Comparison of ENCODE assay signal across 1 cellular context in the genomic region with DNA sequence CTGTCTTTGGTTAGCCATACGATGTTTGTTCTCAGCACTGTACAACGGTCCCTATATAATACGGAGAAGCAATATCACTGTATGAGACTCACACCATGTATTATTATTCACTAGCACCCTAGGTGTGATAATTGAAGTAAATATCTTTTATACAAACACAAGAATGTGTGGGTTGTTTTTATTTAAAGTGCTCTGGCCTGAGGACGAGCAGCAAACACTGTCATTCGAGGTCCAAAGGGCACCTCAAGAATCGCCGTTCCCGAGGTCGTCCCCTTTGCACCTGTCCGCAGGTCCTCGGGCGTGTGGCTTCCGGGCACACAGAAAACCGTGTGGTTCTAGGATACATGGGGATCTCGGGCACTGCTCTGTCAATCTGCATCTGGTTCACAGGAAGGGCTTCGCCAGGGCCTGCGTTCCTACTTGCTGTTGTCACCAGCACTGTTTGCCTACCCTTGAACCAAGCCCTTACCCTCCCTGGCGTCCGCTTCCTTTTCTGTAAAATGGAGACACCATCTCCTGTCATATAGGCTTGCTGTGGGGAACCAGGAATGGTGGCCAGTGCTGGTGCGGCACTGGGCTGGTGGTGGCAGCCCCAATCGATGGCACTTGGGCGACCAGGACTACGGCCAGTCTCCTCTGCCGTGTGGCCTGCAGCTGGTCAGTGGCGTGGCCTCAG.
TF ChIP-seq lines count a peak whose summit lies in the region.

No MANE protein-coding gene starts in this region.

TF ChIP-seq in HepG2, 621 proteins besides CTCF, POLR2A, EP300 and RAD21 (continued from another document and continues in another):
- TF ChIP-seq, protein P1, sequence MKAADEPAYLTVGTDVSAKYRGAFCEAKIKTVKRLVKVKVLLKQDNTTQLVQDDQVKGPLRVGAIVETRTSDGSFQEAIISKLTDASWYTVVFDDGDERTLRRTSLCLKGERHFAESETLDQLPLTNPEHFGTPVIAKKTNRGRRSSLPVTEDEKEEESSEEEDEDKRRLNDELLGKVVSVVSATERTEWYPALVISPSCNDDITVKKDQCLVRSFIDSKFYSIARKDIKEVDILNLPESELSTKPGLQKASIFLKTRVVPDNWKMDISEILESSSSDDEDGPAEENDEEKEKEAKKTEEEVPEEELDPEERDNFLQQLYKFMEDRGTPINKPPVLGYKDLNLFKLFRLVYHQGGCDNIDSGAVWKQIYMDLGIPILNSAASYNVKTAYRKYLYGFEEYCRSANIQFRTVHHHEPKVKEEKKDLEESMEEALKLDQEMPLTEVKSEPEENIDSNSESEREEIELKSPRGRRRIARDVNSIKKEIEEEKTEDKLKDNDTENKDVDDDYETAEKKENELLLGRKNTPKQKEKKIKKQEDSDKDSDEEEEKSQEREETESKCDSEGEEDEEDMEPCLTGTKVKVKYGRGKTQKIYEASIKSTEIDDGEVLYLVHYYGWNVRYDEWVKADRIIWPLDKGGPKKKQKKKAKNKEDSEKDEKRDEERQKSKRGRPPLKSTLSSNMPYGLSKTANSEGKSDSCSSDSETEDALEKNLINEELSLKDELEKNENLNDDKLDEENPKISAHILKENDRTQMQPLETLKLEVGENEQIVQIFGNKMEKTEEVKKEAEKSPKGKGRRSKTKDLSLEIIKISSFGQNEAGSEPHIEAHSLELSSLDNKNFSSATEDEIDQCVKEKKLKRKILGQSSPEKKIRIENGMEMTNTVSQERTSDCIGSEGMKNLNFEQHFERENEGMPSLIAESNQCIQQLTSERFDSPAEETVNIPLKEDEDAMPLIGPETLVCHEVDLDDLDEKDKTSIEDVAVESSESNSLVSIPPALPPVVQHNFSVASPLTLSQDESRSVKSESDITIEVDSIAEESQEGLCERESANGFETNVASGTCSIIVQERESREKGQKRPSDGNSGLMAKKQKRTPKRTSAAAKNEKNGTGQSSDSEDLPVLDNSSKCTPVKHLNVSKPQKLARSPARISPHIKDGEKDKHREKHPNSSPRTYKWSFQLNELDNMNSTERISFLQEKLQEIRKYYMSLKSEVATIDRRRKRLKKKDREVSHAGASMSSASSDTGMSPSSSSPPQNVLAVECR (CRISPR knock-in tag; IDR thresholded peaks at IDR 0.05; ENCODE audit: borderline replicate concordance): peak; percentile 81; the same call in 1 of the 2 replicates
- TF ChIP-seq ZBTB7B (CRISPR knock-in tag; IDR thresholded peaks at IDR 0.05) (peak; percentile 53), SMYD3 (CRISPR knock-in tag; IDR thresholded peaks at IDR 0.05) (peak; percentile 32; the same call in 1 of the 2 replicates), RBAK (CRISPR knock-in tag; IDR thresholded peaks at IDR 0.05) (no peak), ZNF331 (CRISPR knock-in tag; IDR thresholded peaks at IDR 0.05) (peak; percentile 96), BCL3 (CRISPR knock-in tag; IDR thresholded peaks at IDR 0.05) (peak; percentile 54; the same call in 1 of the 2 replicates), SP4 (CRISPR knock-in tag; IDR thresholded peaks at IDR 0.05) (peak; percentile 66), GMEB2 (CRISPR knock-in tag; IDR thresholded peaks at IDR 0.05; ENCODE audit: low read depth) (no peak), MLX (CRISPR knock-in tag; IDR thresholded peaks at IDR 0.05) (0 out of 2 replicates have a peak, but pooled peaks have one; percentile 80), SMAD1 (CRISPR knock-in tag; IDR thresholded peaks at IDR 0.05; ENCODE audit: borderline replicate concordance, low read depth) (no peak), RBFOX2 (IDR thresholded peaks at IDR 0.05; ENCODE audit: low read depth, low read length) (0 out of 2 replicates have a peak, but pooled peaks have one; percentile 16), EZH2 (conservative IDR thresholded peaks at IDR 0.05; ENCODE audit: low read depth, low read length) (no peak), ZNF142 (CRISPR knock-in tag; IDR thresholded peaks at IDR 0.05) (0 out of 2 replicates have a peak, but pooled peaks have one; percentile 72), ZNF597 (CRISPR knock-in tag; IDR thresholded peaks at IDR 0.05) (no peak), ZMAT5 (CRISPR knock-in tag; IDR thresholded peaks at IDR 0.05; ENCODE audit: borderline replicate concordance, low read depth) (no peak), ZNF563 (CRISPR knock-in tag; IDR thresholded peaks at IDR 0.05) (0 out of 2 replicates have a peak, but pooled peaks have one; percentile 48), ZNF704 (CRISPR knock-in tag; IDR thresholded peaks at IDR 0.05; ENCODE audit: borderline replicate concordance) (no peak), ZNF260 (CRISPR knock-in tag; IDR thresholded peaks at IDR 0.05; ENCODE audit: borderline replicate concordance, low read depth) (no peak), MAFG (CRISPR knock-in tag; IDR thresholded peaks at IDR 0.05) (no peak)
- TF ChIP-seq, protein P2, sequence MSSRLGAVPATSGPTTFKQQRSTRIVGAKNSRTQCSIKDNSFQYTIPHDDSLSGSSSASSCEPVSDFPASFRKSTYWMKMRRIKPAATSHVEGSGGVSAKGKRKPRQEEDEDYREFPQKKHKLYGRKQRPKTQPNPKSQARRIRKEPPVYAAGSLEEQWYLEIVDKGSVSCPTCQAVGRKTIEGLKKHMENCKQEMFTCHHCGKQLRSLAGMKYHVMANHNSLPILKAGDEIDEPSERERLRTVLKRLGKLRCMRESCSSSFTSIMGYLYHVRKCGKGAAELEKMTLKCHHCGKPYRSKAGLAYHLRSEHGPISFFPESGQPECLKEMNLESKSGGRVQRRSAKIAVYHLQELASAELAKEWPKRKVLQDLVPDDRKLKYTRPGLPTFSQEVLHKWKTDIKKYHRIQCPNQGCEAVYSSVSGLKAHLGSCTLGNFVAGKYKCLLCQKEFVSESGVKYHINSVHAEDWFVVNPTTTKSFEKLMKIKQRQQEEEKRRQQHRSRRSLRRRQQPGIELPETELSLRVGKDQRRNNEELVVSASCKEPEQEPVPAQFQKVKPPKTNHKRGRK (CRISPR knock-in tag; IDR thresholded peaks at IDR 0.05): no peak
